1 cellular context compared by ENCODE assay signal in genomic region chr3:9955067-9955502, GRCh38.
A peak's percentile ranks its signal among the peaks of the same experiment; 100 is the strongest.
TF ChIP-seq lines count a peak whose summit lies in the region.

No MANE protein-coding gene starts in this region.

TF ChIP-seq in H1, 55 proteins besides CTCF, POLR2A, EP300 and RAD21:
- TF ChIP-seq MAX (IDR thresholded peaks at IDR 0.05) (peak; percentile 90), TCF12 (IDR thresholded peaks at IDR 0.05; ENCODE audit: low read depth, low read length) (peak; percentile 69; the same call in 1 of the 2 replicates), JUN (IDR thresholded peaks at IDR 0.05; ENCODE audit: low read depth, low read length) (no peak), SIRT6 (IDR thresholded peaks at IDR 0.05; ENCODE audit: low read length) (no peak), CHD2 (IDR thresholded peaks at IDR 0.05; ENCODE audit: low read length) (0 out of 2 replicates have a peak, but pooled peaks have one; percentile 19), E2F6 (IDR thresholded peaks at IDR 0.05) (peak; percentile 73), NRF1 (IDR thresholded peaks at IDR 0.05; ENCODE audit: low read depth, low read length) (0 out of 2 replicates have a peak, but pooled peaks have one; percentile 16), POLR2AphosphoS5 (IDR thresholded peaks at IDR 0.05; ENCODE audit: low read depth, low read length) (peak; percentile 36; the same call in 1 of the 2 replicates), SP1 (IDR thresholded peaks at IDR 0.05; ENCODE audit: low read depth, low read length) (0 out of 2 replicates have a peak, but pooled peaks have one; percentile 22)
